16 cellular contexts compared by ENCODE assay signal in genomic region chr17:29643817-29644160, GRCh38. TPM values are rescaled to one million over a fixed set of nuclear protein-coding genes. Genes with fewer than 3 reads are reported as not detected.
DNase-seq lines count a peak whose midpoint lies in the region; ATAC-seq, FAIRE-seq and TF ChIP-seq lines count a peak whose summit lies in the region.
"Had no signal": no experiment of that assay in that cellular context is flagged by ENCODE, and none has a peak within 500 bp of the region (broad histone marks: within the 10 kb centered on the region; RNA-seq: fewer than 3 reads in every experiment).

No MANE protein-coding gene starts in this region.

- H3K4me2 ChIP-seq in BLaER1 treated with 17β-estradiol and CSF1 and Interleukin-3, amounts not matched to agents 10 nM and 100 nM = peak overlapping the region; percentile 72 to 92 (median 86)
- H3K4me2 ChIP-seq: hepatocyte had no signal

- H3K4me1 ChIP-seq in A673 (ENCODE audit: insufficient read depth, low read length, poor library complexity, severe bottlenecking) = peaks cover 71% of the 10 kb centered on the region
- peaks cover 73 to 100% (median 89%) of the 10 kb centered on the region in 10 experiments for H3K4me1 ChIP-seq in BLaER1 treated with 17β-estradiol and CSF1 and Interleukin-3, amounts not matched to agents 10 nM and 100 nM
- H3K4me1 ChIP-seq in sigmoid colon = peaks cover 0 to 69% (median 41%) of the 10 kb centered on the region in 4 donors
- H3K4me1 ChIP-seq in pancreas = no peaks in the 10 kb centered on the region

- H3K27me3 ChIP-seq in A673 (replicated peaks; ENCODE audit: insufficient read depth, low read depth, low read length, poor library complexity) (no peaks in the 10 kb centered on the region), sigmoid colon (no peaks in the 10 kb centered on the region), pancreas (no peaks in the 10 kb centered on the region)
- no peaks in the 10 kb centered on the region for H3K27me3 ChIP-seq in BLaER1 treated with 17β-estradiol and CSF1 and Interleukin-3, amounts not matched to agents 10 nM and 100 nM
- H3K27me3 ChIP-seq: adrenal gland, hepatocyte had no signal

- TF ChIP-seq POLR2A in sigmoid colon (IDR thresholded peaks at IDR 0.05) = no peak

- TF ChIP-seq CTCF in A673 (conservative IDR thresholded peaks at IDR 0.05; ENCODE audit: low read depth, low read length) = no peak
- no peak for TF ChIP-seq CTCF in coronary artery (IDR thresholded peaks at IDR 0.05)
- no peak for TF ChIP-seq CTCF in sigmoid colon (IDR thresholded peaks at IDR 0.05)
- TF ChIP-seq CTCF in pancreas (IDR thresholded peaks at IDR 0.05) = no peak

- H3K4me3 ChIP-seq in A673 (ENCODE audit: low read depth, low read length, poor library complexity, severe bottlenecking) = no peak overlapping the region
- H3K4me3 ChIP-seq in BLaER1 treated with 17β-estradiol and CSF1 and Interleukin-3, amounts not matched to agents 10 nM and 100 nM = no peak overlapping the region
- H3K4me3 ChIP-seq in coronary artery = no peak overlapping the region
- H3K4me3 ChIP-seq in sigmoid colon = no peak overlapping the region
- no peak overlapping the region for H3K4me3 ChIP-seq in pancreas
- H3K4me3 ChIP-seq: adrenal gland, hepatocyte, skin epidermis had no signal

- CTCF ChIA-PET in A673 (lab: Charles Lee) = interaction anchor here (0.7 kb wide), 1 partner anchor 293 kb away, joined by 5 read pairs; no protein-coding TSS in a partner anchor

- H3K36me3 ChIP-seq in A673 (ENCODE audit: insufficient read depth, low read length, poor library complexity, severe bottlenecking) (peaks cover 5% of the 10 kb centered on the region), sigmoid colon (peaks cover 0 to 13% (median 4%) of the 10 kb centered on the region in 4 donors), pancreas (no peaks in the 10 kb centered on the region)
- H3K36me3 ChIP-seq in BLaER1 treated with 17β-estradiol and CSF1 and Interleukin-3, amounts not matched to agents 10 nM and 100 nM = peaks cover 39 to 89% (median 57%) of the 10 kb centered on the region in 11 experiments
- H3K36me3 ChIP-seq: adrenal gland had no signal

- BruUV-seq in A673 (replicated peaks; lab: Mats Ljungman, UMichigan) = no TSS peak

- H3K27ac ChIP-seq in A673 (ENCODE audit: low read depth, low read length, poor library complexity, severe bottlenecking) = peak overlapping the region; percentile 67
- H3K27ac ChIP-seq in BLaER1 treated with 17β-estradiol and CSF1 and Interleukin-3, amounts not matched to agents 10 nM and 100 nM = peak overlapping the region; percentile 21 to 92 (median 77); a peak in 21 of 22 replicates
- peak overlapping the region; percentile 83 to 87 for H3K27ac ChIP-seq in coronary artery
- H3K27ac ChIP-seq in sigmoid colon = peak overlapping the region; percentile 64 to 82 (median 70)
- no peak overlapping the region for H3K27ac ChIP-seq in pancreas
- H3K27ac ChIP-seq: hepatocyte had no signal

- DNase-seq in A673 (ENCODE audit: low spot score) (no peak), coronary artery (ENCODE audit: low spot score) (no peak), sigmoid colon (no peak), pancreas (no peak), NCI-H1105 treated with DMSO at 0.1 percent for 48 hours (lab: John Stamatoyannopoulos, UW) (no peak)
- DNase-seq: adrenal gland; CD4-positive, alpha-beta T cell; EL; erythroblast; PC-3; stimulated activated naive CD4-positive, alpha-beta T cell treated with Interleukin-2 at 50 U/mL for 16 hours had no signal

- TF ChIP-seq EP300 in sigmoid colon (IDR thresholded peaks at IDR 0.05) = no peak

- no peak for ATAC-seq in pancreas
- ATAC-seq in HG03045 (IDR thresholded peaks at IDR 0.05; ENCODE audit: unreplicated experiment) = no peak
- ATAC-seq: activated CD4-positive, CD25-positive, alpha-beta regulatory T cell treated with anti-CD3 and anti-CD28 coated beads, Interleukin-2, amount 50 U/mL, for 24 hours; PC-3 had no signal

- FAIRE-seq in pancreas (lab: Jason Lieb, UNC) = no peak

- no peaks in the 10 kb centered on the region for H3K9me3 ChIP-seq in A673 (ENCODE audit: low read depth, low read length, poor library complexity, severe bottlenecking)
- H3K9me3 ChIP-seq in BLaER1 treated with 17β-estradiol and CSF1 and Interleukin-3, amounts not matched to agents 10 nM and 100 nM (replicated peaks in 1 of 11) = no peaks in the 10 kb centered on the region
- H3K9me3 ChIP-seq in sigmoid colon = no peaks in the 10 kb centered on the region
- no peaks in the 10 kb centered on the region for H3K9me3 ChIP-seq in pancreas
- H3K9me3 ChIP-seq: adrenal gland had no signal

- intact Hi-C loops in A673 (cut with micrococcal nuclease; ENCODE audit: unreplicated experiment) (loop anchor here (5.0 kb wide), 3 partner anchors 39 to 384 kb away; no protein-coding TSS in a partner anchor), sigmoid colon (cut with DNase I) (loop anchor here (5.0 kb wide), 1 partner anchor 79 kb away; no protein-coding TSS in a partner anchor), pancreas (cut with DNase I) (loop anchor here in 1 of 3 donors (10.0 kb wide), 1 partner anchor 131 kb away; no protein-coding TSS in a partner anchor)

- H4K20me1 ChIP-seq in BLaER1 treated with 17β-estradiol and CSF1 and Interleukin-3, amounts not matched to agents 10 nM and 100 nM = peaks cover 0 to 21% (median 0%) of the 10 kb centered on the region in 11 experiments; a peak in 5 of 22 replicates

- peak overlapping the region; percentile 36 to 82 (median 60); a peak in 18 of 22 replicates for H3K9ac ChIP-seq in BLaER1 treated with 17β-estradiol and CSF1 and Interleukin-3, amounts not matched to agents 10 nM and 100 nM

- WGBS in sigmoid colon, 2 donors = 83 to 88% methylated on average over 1 of the region's 1 CpG
- 74 to 94% methylated on average over 1 of the region's 1 CpG for WGBS in pancreas, 2 donors

- POLR2A ChIA-PET in A673 (lab: Charles Lee; ENCODE audit: low non-redundant PET) = interaction anchor here (0.7 kb wide), 1 partner anchor 39 kb away, joined by 7 read pairs; no protein-coding TSS in a partner anchor

RNA-seq across cellular contexts. Expression of gene CORO6, which starts 21.1 kb away (rescaled TPM):
- total RNA-seq in A673 (2021) (19.7 and 28.9 TPM in 2 replicates), sigmoid colon (10 to 100 TPM; 23.9 to 94.4 (median 35.1) TPM), pancreas (1 to 10 TPM in 1 of 6 donors, under 1 TPM in 5; 0.20 to 1.9 (median 0.53) TPM)
- polyA plus RNA-seq in sigmoid colon (1 to 10 TPM in 2 of 3 donors, under 1 TPM in 1; 0.23 to 4.9 (median 3.0) TPM), pancreas (1 to 10 TPM; 3.7 to 4.4 TPM)

RNA-seq across cellular contexts. Expression of gene ANKRD13B, which starts 50.9 kb away (rescaled TPM):
- total RNA-seq in A673 (2021) = 81.5 and 98.7 TPM in 2 replicates
- total RNA-seq in sigmoid colon = 10 to 100 TPM in 1 of 4 donors, 1 to 10 TPM in 3; 5.4 to 17.2 (median 6.2) TPM
- 1 to 10 TPM; 1.6 to 5.2 (median 3.0) TPM for polyA plus RNA-seq in sigmoid colon
- total RNA-seq in pancreas = 1 to 10 TPM; 1.0 to 5.8 (median 2.8) TPM
- polyA plus RNA-seq in pancreas = 1 to 10 TPM; 5.0 to 5.8 TPM

RNA-seq across cellular contexts. Expression of gene GIT1, which starts 54.3 kb away (rescaled TPM):
- total RNA-seq in A673 (2021) = 120 and 125 TPM in 2 replicates
- 10 to 100 TPM; 13.6 to 31.3 (median 16.8) TPM for total RNA-seq in sigmoid colon
- 10 to 100 TPM; 16.9 to 28.5 (median 18.0) TPM for polyA plus RNA-seq in sigmoid colon
- 10 to 100 TPM; 15.1 to 24.1 (median 18.0) TPM for total RNA-seq in pancreas
- 10 to 100 TPM; 26.4 to 27.6 TPM for polyA plus RNA-seq in pancreas

Comparison
In these comparisons a context has a peak if more than half of its experiments do, and no peak if none do; other contexts are left out.
1. H3K27ac ChIP-seq: peak in A673 (single experiment), BLaER1 treated with 17β-estradiol and CSF1 and Interleukin-3, amounts not matched to agents 10 nM and 100 nM (11 of 11), coronary artery (2 of 2) and sigmoid colon (4 of 4); none in pancreas (0 of 4).